23 cellular contexts compared by ENCODE assay signal in genomic region chr20:1490643-1491042, GRCh38. TPM values are rescaled to one million over a fixed set of nuclear protein-coding genes. Genes with fewer than 3 reads are reported as not detected.
DNase-seq lines count a peak whose midpoint lies in the region; ATAC-seq, FAIRE-seq and TF ChIP-seq lines count a peak whose summit lies in the region.
"Had no signal": no experiment of that assay in that cellular context is flagged by ENCODE, and none has a peak within 500 bp of the region (broad histone marks: within the 10 kb centered on the region; RNA-seq: fewer than 3 reads in every experiment).

No MANE protein-coding gene starts in this region.

- peak overlapping the region in 40 of 59 donors; percentile 4 to 50 (median 32) for H3K4me3 ChIP-seq in dorsolateral prefrontal cortex
- peak overlapping the region; percentile 49 for H3K4me3 ChIP-seq in lower lobe of right lung
- peak overlapping the region in 3 of 4 donors; percentile 15 to 38 (median 35) for H3K4me3 ChIP-seq in upper lobe of left lung
- no peak overlapping the region for H3K4me3 ChIP-seq in small intestine (ENCODE audit: low read depth in 1 of 2, low read length in 2 of 2)

- DNase-seq in activated CD4-positive, alpha-beta T cell treated with anti-CD3 and anti-CD28 coated beads, Interleukin-2, amount 10 ng/mL, durations not matched to agents 24 days and 14 days, result peak; percentile 38
- DNase-seq in activated CD4-positive, alpha-beta T cell treated with anti-CD3 and anti-CD28 coated beads, Interleukin-2, amount 10 ng/mL, durations not matched to agents 7 days and 5 days, result no peak
- DNase-seq in dorsolateral prefrontal cortex, result no peak
- no peak for DNase-seq in lower lobe of right lung
- DNase-seq in upper lobe of left lung, result no peak
- DNase-seq in small intestine, result no peak
- DNase-seq in SW 1271 (lab: John Stamatoyannopoulos, UW), result no peak
- no peak for DNase-seq in NCI-H748 treated with DMSO at 0.1 percent for 48 hours (lab: John Stamatoyannopoulos, UW)
- DNase-seq: activated gamma-delta T cell treated with Interleukin-2 at 50 U/mL for 16 hours; CD8-positive, alpha-beta T cell; endodermal cell; naive B cell; NCI-H1048; NCI-H2171; NK-92 treated with Interleukin-12 subunit alpha and Interleukin-12 subunit beta, amount 100 ng/mL, for 24 hours; stimulated activated CD4-positive, alpha-beta T cell treated with anti-CD3 and anti-CD28 coated beads, Interleukin-4, amount 100 ng/mL, for 1 hour had no signal

- no peak for TF ChIP-seq EP300 in upper lobe of left lung (IDR thresholded peaks at IDR 0.05)

- H3K27ac ChIP-seq in dorsolateral prefrontal cortex, result peak overlapping the region in 36 of 59 donors; percentile 8 to 79 (median 44)
- H3K27ac ChIP-seq in lower lobe of right lung, result peak overlapping the region; percentile 81
- H3K27ac ChIP-seq in upper lobe of left lung, result peak overlapping the region; percentile 80 to 88 (median 86)
- peak overlapping the region in 1 of 2 donors; percentile 43 for H3K27ac ChIP-seq in small intestine (ENCODE audit: low read depth in 1 of 2, low read length in 1 of 2)
- H3K27ac ChIP-seq: VCaP had no signal

- H3K27me3 ChIP-seq in dorsolateral prefrontal cortex (no peaks in the 10 kb centered on the region), lower lobe of right lung (ENCODE audit: low read depth) (no peaks in the 10 kb centered on the region), upper lobe of left lung (no peaks in the 10 kb centered on the region), small intestine (ENCODE audit: control insufficient read depth in 2 of 2, insufficient read depth in 2 of 2, low read length in 2 of 2) (peaks cover 0 to 5% of the 10 kb centered on the region in 2 donors)

- H3K4me1 ChIP-seq in lower lobe of right lung (peaks cover 9% of the 10 kb centered on the region), upper lobe of left lung (peaks cover 0 to 7% (median 6%) of the 10 kb centered on the region in 4 donors), small intestine (ENCODE audit: control insufficient read depth in 2 of 2, insufficient read depth in 1 of 2, low read depth in 1 of 2, low read length in 1 of 2) (no peaks in the 10 kb centered on the region)

- TF ChIP-seq CTCF in dorsolateral prefrontal cortex (IDR thresholded peaks at IDR 0.05 in 54 of 56, conservative IDR thresholded peaks at IDR 0.05 in 2 of 56; ENCODE audit: low read depth in 1 of 56, partially characterized antibody in 56 of 56) (no peak), lower lobe of right lung (IDR thresholded peaks at IDR 0.05) (no peak), upper lobe of left lung (IDR thresholded peaks at IDR 0.05) (no peak)

- H3K36me3 ChIP-seq in lower lobe of right lung, result no peaks in the 10 kb centered on the region
- H3K36me3 ChIP-seq in upper lobe of left lung, result no peaks in the 10 kb centered on the region
- H3K36me3 ChIP-seq in small intestine (ENCODE audit: control insufficient read depth in 2 of 2, insufficient read depth in 2 of 2, low read length in 2 of 2), result no peaks in the 10 kb centered on the region

- POLR2A ChIA-PET in activated CD4-positive, alpha-beta T cell treated with anti-CD3 and anti-CD28 coated beads, Interleukin-2, amount 10 ng/mL, durations not matched to agents 7 days and 5 days (lab: Charles Lee), result no interaction called here

- CTCF ChIA-PET in activated CD4-positive, alpha-beta T cell treated with anti-CD3 and anti-CD28 coated beads, Interleukin-2, amount 10 ng/mL, durations not matched to agents 7 days and 5 days (lab: Charles Lee), result interaction anchor here (0.6 to 1.8 kb wide), 4 partner anchors 13 to 592 kb away, joined by 3 to 6 read pairs (median 3); no protein-coding TSS in a partner anchor

- ATAC-seq in lower lobe of right lung (peak; percentile 25 to 27), upper lobe of left lung (ENCODE audit: low FRiP score in 2 of 2) (peak in 1 of 2 donors; percentile 28)
- ATAC-seq: CD8-positive, alpha-beta T cell had no signal

- no peaks in the 10 kb centered on the region for H3K9me3 ChIP-seq in lower lobe of right lung
- H3K9me3 ChIP-seq in upper lobe of left lung, result no peaks in the 10 kb centered on the region
- no peaks in the 10 kb centered on the region for H3K9me3 ChIP-seq in small intestine (ENCODE audit: control insufficient read depth, low read depth)

- H3K4me1 Mint-ChIP-seq in activated CD4-positive, alpha-beta T cell treated with anti-CD3 and anti-CD28 coated beads, Interleukin-2, amount 10 ng/mL, durations not matched to agents 24 days and 14 days, result peaks cover 15% of the 10 kb centered on the region
- peaks cover 23% of the 10 kb centered on the region for H3K4me1 Mint-ChIP-seq in activated CD4-positive, alpha-beta T cell treated with anti-CD3 and anti-CD28 coated beads, Interleukin-2, amount 10 ng/mL, durations not matched to agents 7 days and 5 days
- H3K4me1 Mint-ChIP-seq: brain, endodermal cell had no signal

- no peak overlapping the region for H3K27ac Mint-ChIP-seq in activated CD4-positive, alpha-beta T cell treated with anti-CD3 and anti-CD28 coated beads, Interleukin-2, amount 10 ng/mL, durations not matched to agents 24 days and 14 days
- no peak overlapping the region for H3K27ac Mint-ChIP-seq in activated CD4-positive, alpha-beta T cell treated with anti-CD3 and anti-CD28 coated beads, Interleukin-2, amount 10 ng/mL, durations not matched to agents 7 days and 5 days
- H3K27ac Mint-ChIP-seq: brain; CD8-positive, alpha-beta T cell; endodermal cell had no signal

- no peak for FAIRE-seq in small intestine (lab: Jason Lieb, UNC)
- FAIRE-seq: islet of Langerhans, urothelium cell line had no signal

- peaks cover 42% of the 10 kb centered on the region for H3K27me3 Mint-ChIP-seq in activated CD4-positive, alpha-beta T cell treated with anti-CD3 and anti-CD28 coated beads, Interleukin-2, amount 10 ng/mL, durations not matched to agents 24 days and 14 days
- peaks cover 38% of the 10 kb centered on the region for H3K27me3 Mint-ChIP-seq in activated CD4-positive, alpha-beta T cell treated with anti-CD3 and anti-CD28 coated beads, Interleukin-2, amount 10 ng/mL, durations not matched to agents 7 days and 5 days

- no peak overlapping the region for H3K4me3 Mint-ChIP-seq in activated CD4-positive, alpha-beta T cell treated with anti-CD3 and anti-CD28 coated beads, Interleukin-2, amount 10 ng/mL, durations not matched to agents 24 days and 14 days
- H3K4me3 Mint-ChIP-seq in activated CD4-positive, alpha-beta T cell treated with anti-CD3 and anti-CD28 coated beads, Interleukin-2, amount 10 ng/mL, durations not matched to agents 7 days and 5 days, result no peak overlapping the region
- H3K4me3 Mint-ChIP-seq: brain; CD8-positive, alpha-beta T cell; endodermal cell had no signal

- 60 to 75% methylated on average over 6 of the region's 6 CpGs for WGBS in upper lobe of left lung, 2 donors
- WGBS in small intestine, 3 donors, result 78 to 84% (median 81%) methylated on average over 6 of the region's 6 CpGs

- no peak for TF ChIP-seq POLR2A in upper lobe of left lung (IDR thresholded peaks at IDR 0.05)

- H3K9me3 Mint-ChIP-seq in activated CD4-positive, alpha-beta T cell treated with anti-CD3 and anti-CD28 coated beads, Interleukin-2, amount 10 ng/mL, durations not matched to agents 24 days and 14 days, result no peaks in the 10 kb centered on the region
- peaks cover 4% of the 10 kb centered on the region for H3K9me3 Mint-ChIP-seq in activated CD4-positive, alpha-beta T cell treated with anti-CD3 and anti-CD28 coated beads, Interleukin-2, amount 10 ng/mL, durations not matched to agents 7 days and 5 days
- H3K9me3 Mint-ChIP-seq: CD8-positive, alpha-beta T cell; endodermal cell; naive B cell had no signal

- H3K36me3 Mint-ChIP-seq in activated CD4-positive, alpha-beta T cell treated with anti-CD3 and anti-CD28 coated beads, Interleukin-2, amount 10 ng/mL, durations not matched to agents 24 days and 14 days (ENCODE audit: low read depth), result no peaks in the 10 kb centered on the region
- H3K36me3 Mint-ChIP-seq in activated CD4-positive, alpha-beta T cell treated with anti-CD3 and anti-CD28 coated beads, Interleukin-2, amount 10 ng/mL, durations not matched to agents 7 days and 5 days (ENCODE audit: low read depth), result no peaks in the 10 kb centered on the region
- H3K36me3 Mint-ChIP-seq: brain; CD8-positive, alpha-beta T cell; naive B cell had no signal

- intact Hi-C loops in activated CD4-positive, alpha-beta T cell treated with anti-CD3 and anti-CD28 coated beads, Interleukin-2, amount 10 ng/mL, durations not matched to agents 24 days and 14 days (cut with micrococcal nuclease), result no loop called here
- intact Hi-C loops in dorsolateral prefrontal cortex (cut with DNase I), result no loop called here
- intact Hi-C loops in lower lobe of right lung (cut with DNase I), result no loop called here

RNA-seq across cellular contexts. Expression of gene SIRPB2, which starts 0.6 kb away (rescaled TPM):
- not detected in 2 replicates for total RNA-seq in activated CD4-positive, alpha-beta T cell treated with anti-CD3 and anti-CD28 coated beads, Interleukin-2, amount 10 ng/mL, durations not matched to agents 24 days and 14 days
- not detected for total RNA-seq in activated CD4-positive, alpha-beta T cell treated with anti-CD3 and anti-CD28 coated beads, Interleukin-2, amount 10 ng/mL, durations not matched to agents 7 days and 5 days
- total RNA-seq in dorsolateral prefrontal cortex (10 to 100 TPM in 4 of 120 experiments, 1 to 10 TPM in 115, under 1 TPM in 1; 0.28 to 16.0 (median 3.5) TPM), lower lobe of right lung (32.2 TPM), upper lobe of left lung (10 to 100 TPM; 12.1 to 59.7 (median 23.8) TPM)
- polyA plus RNA-seq in small intestine, result 1 to 10 TPM in 1 of 3 donors, under 1 TPM in 1, not detected in 1; 0.81 to 1.7 TPM
- total RNA-seq: A172; activated CD8-positive, alpha-beta memory T cell treated with anti-CD3 and anti-CD28 coated beads for 36 hours; CD8-positive, alpha-beta T cell; endodermal cell; HT1080 had no signal

RNA-seq across cellular contexts. Expression of gene NSFL1C, which starts 24.0 kb away (rescaled TPM):
- 101 and 109 TPM in 2 replicates for total RNA-seq in activated CD4-positive, alpha-beta T cell treated with anti-CD3 and anti-CD28 coated beads, Interleukin-2, amount 10 ng/mL, durations not matched to agents 24 days and 14 days
- total RNA-seq in activated CD4-positive, alpha-beta T cell treated with anti-CD3 and anti-CD28 coated beads, Interleukin-2, amount 10 ng/mL, durations not matched to agents 7 days and 5 days, result 10 to 100 TPM; 56.5 to 64.8 TPM
- total RNA-seq in dorsolateral prefrontal cortex, result 100 to 1,000 TPM in 86 of 120 experiments, 10 to 100 TPM in 34; 69.8 to 147 (median 107) TPM
- 73.8 TPM for total RNA-seq in lower lobe of right lung
- 10 to 100 TPM; 48.0 to 87.7 (median 71.4) TPM for total RNA-seq in upper lobe of left lung
- 10 to 100 TPM; 44.7 to 62.3 (median 45.7) TPM for polyA plus RNA-seq in small intestine

Comparison
In these comparisons a context has a peak if more than half of its experiments do, and no peak if none do; other contexts are left out.
1. H3K4me3 ChIP-seq: peak in dorsolateral prefrontal cortex (40 of 59), lower lobe of right lung (single experiment) and upper lobe of left lung (3 of 4); none in small intestine (0 of 2).